Comparison of ENCODE assay signal across 16 cellular contexts in the genomic region with DNA sequence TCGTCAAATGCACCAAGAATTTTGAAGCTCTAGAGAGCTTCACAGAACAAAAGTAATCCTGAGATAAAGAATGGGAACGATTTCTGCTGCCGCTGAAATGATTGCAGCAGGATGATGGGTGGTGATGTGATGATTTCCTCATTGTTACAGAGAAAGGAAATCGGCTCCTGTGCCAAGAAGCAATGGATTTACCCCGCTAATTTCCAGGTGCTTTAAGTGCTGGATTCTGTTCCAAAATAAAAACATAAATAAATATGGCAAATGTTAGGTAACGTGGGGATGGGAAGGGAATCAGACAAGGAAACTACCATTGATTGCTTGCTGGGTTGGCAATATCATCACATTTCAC.
DNase-seq lines count a peak whose midpoint lies in the region; TF ChIP-seq lines count a peak whose summit lies in the region.
"Had no signal": no experiment of that assay in that cellular context is flagged by ENCODE, and none has a peak within 500 bp of the region (broad histone marks: within the 10 kb centered on the region; RNA-seq: fewer than 3 reads in every experiment).

No MANE protein-coding gene starts in this region.

- H3K4me3 Mint-ChIP-seq in brain, result peak overlapping the region in 1 of 5 experiments; percentile 58
- H3K4me3 Mint-ChIP-seq: CD4-positive, alpha-beta memory T cell; T-cell had no signal

- no peak overlapping the region for H3K9ac ChIP-seq in parathyroid adenoma
- H3K9ac ChIP-seq: BLaER1 treated with 17β-estradiol and CSF1 and Interleukin-3, amounts not matched to agents 10 nM and 100 nM had no signal

- H3K36me3 ChIP-seq in parathyroid adenoma (ENCODE audit: control insufficient read depth, insufficient read depth, low read length), result no peaks in the 10 kb centered on the region
- H3K36me3 ChIP-seq: BLaER1 treated with 17β-estradiol and CSF1 and Interleukin-3, amounts not matched to agents 10 nM and 100 nM; SJCRH30 had no signal

- H3K27me3 Mint-ChIP-seq in brain, result peaks cover 4% of the 10 kb centered on the region
- H3K27me3 Mint-ChIP-seq: T-cell had no signal

- TF ChIP-seq CTCF in brain (conservative IDR thresholded peaks at IDR 0.05) (no peak), parathyroid adenoma (IDR thresholded peaks at IDR 0.05) (no peak)

- H3K27ac ChIP-seq in parathyroid adenoma, result no peak overlapping the region
- H3K27ac ChIP-seq: BLaER1 treated with 17β-estradiol and CSF1 and Interleukin-3, amounts not matched to agents 10 nM and 100 nM; SJCRH30 had no signal

- H3K4me3 ChIP-seq in parathyroid adenoma (ENCODE audit: low read depth, low read length), result no peak overlapping the region
- H3K4me3 ChIP-seq: BLaER1 treated with 17β-estradiol and CSF1 and Interleukin-3, amounts not matched to agents 10 nM and 100 nM; SJCRH30 had no signal

- H3K4me1 ChIP-seq in parathyroid adenoma, result no peaks in the 10 kb centered on the region

- no peak overlapping the region for H2AFZ ChIP-seq in parathyroid adenoma

- H3K36me3 Mint-ChIP-seq in brain, result no peaks in the 10 kb centered on the region
- H3K36me3 Mint-ChIP-seq: CD4-positive, alpha-beta memory T cell; T-cell had no signal

- DNase-seq in NCI-H1105 treated with DMSO at 0.1 percent for 48 hours (lab: John Stamatoyannopoulos, UW), result peak; percentile 29
- DNase-seq in NCI-H1105 (lab: John Stamatoyannopoulos, UW), result no peak
- DNase-seq in NCI-H748 (lab: John Stamatoyannopoulos, UW; ENCODE audit: unreplicated experiment), result peak; percentile 47
- DNase-seq in NCI-H748 treated with DMSO at 0.1 percent for 48 hours (lab: John Stamatoyannopoulos, UW), result no peak
- no peak for DNase-seq in iPS-NIHi7 (ENCODE audit: extremely low spot score)
- DNase-seq in NOMO-1 (lab: John Stamatoyannopoulos, UW; ENCODE audit: unreplicated experiment in 2 of 2), result no peak
- DNase-seq: 8988T; CD4-positive, alpha-beta memory T cell; Karpas-422; MV-4-11; NCI-H774; SJCRH30; T-cell had no signal

- H3K27me3 ChIP-seq in parathyroid adenoma (ENCODE audit: control insufficient read depth, insufficient read depth, low read length), result no peaks in the 10 kb centered on the region
- H3K27me3 ChIP-seq: BLaER1 treated with 17β-estradiol and CSF1 and Interleukin-3, amounts not matched to agents 10 nM and 100 nM; SJCRH30 had no signal

- no peaks in the 10 kb centered on the region for H3K79me2 ChIP-seq in parathyroid adenoma

- peaks cover 49% of the 10 kb centered on the region for H3K4me1 Mint-ChIP-seq in brain
- H3K4me1 Mint-ChIP-seq: CD4-positive, alpha-beta memory T cell; T-cell had no signal

- H3K27ac Mint-ChIP-seq in brain, result peak overlapping the region in 3 of 5 experiments; percentile 63 to 91 (median 67)
- H3K27ac Mint-ChIP-seq: CD4-positive, alpha-beta memory T cell; T-cell had no signal

- peaks cover 0 to 4% (median 2%) of the 10 kb centered on the region in 5 experiments for H3K9me3 Mint-ChIP-seq in brain

- no peaks in the 10 kb centered on the region for H3K9me3 ChIP-seq in parathyroid adenoma (ENCODE audit: control insufficient read depth, low read length)
- H3K9me3 ChIP-seq: BLaER1 treated with 17β-estradiol and CSF1 and Interleukin-3, amounts not matched to agents 10 nM and 100 nM; SJCRH30 had no signal

- peak overlapping the region; percentile 21 for H3K4me2 ChIP-seq in parathyroid adenoma (ENCODE audit: low read length)

Comparison
In these comparisons a context has a peak if more than half of its experiments do, and no peak if none do; other contexts are left out.
1. DNase-seq: peak in NCI-H1105 treated with DMSO at 0.1 percent for 48 hours (single experiment) and NCI-H748 (single experiment); none in NCI-H1105 (single experiment), NCI-H748 treated with DMSO at 0.1 percent for 48 hours (single experiment), iPS-NIHi7 (single experiment) and NOMO-1 (0 of 2).